In genomic region chr13:34863360-34864135, GRCh38 we compare ENCODE assay signal across 2 cellular contexts.
A peak's percentile ranks its signal among the peaks of the same experiment; 100 is the strongest.
TF ChIP-seq lines count a peak whose summit lies in the region.

No MANE protein-coding gene starts in this region.

TF ChIP-seq in HEK293, 187 proteins besides CTCF, POLR2A, EP300 and RAD21 (continued from another document and continues in another):
- TF ChIP-seq ZBTB11 (tag by site-specific recombination; conservative IDR thresholded peaks at IDR 0.05; ENCODE audit: low read depth) (no peak), ZNF785 (tag by site-specific recombination; IDR thresholded peaks at IDR 0.05) (no peak), ZNF223 (tag by site-specific recombination; IDR thresholded peaks at IDR 0.05) (no peak), HIC1 (tag by site-specific recombination; IDR thresholded peaks at IDR 0.05) (peak; percentile 89), OSR2 (tag by site-specific recombination; IDR thresholded peaks at IDR 0.05) (peak; percentile 77), INSM2 (tag by site-specific recombination; IDR thresholded peaks at IDR 0.05) (peak; percentile 33; the same call in 1 of the 2 replicates), PATZ1 (tag by site-specific recombination; IDR thresholded peaks at IDR 0.05) (peak; percentile 75), ZNF658 (tag by site-specific recombination; IDR thresholded peaks at IDR 0.05) (no peak), SCRT2 (tag by site-specific recombination; IDR thresholded peaks at IDR 0.05) (peak; percentile 61)

TF ChIP-seq in SK-N-SH treated with all-trans-retinoic acid at 6 μM for 48 hours, 23 proteins besides CTCF, POLR2A, EP300 and RAD21 (continued from another document):
- TF ChIP-seq PATZ1 (CRISPR knock-in tag; IDR thresholded peaks at IDR 0.05; ENCODE audit: borderline replicate concordance) (no peak), CSRNP3 (CRISPR knock-in tag; IDR thresholded peaks at IDR 0.05) (no peak)
